30 cellular contexts compared by ENCODE assay signal in genomic region chr1:115091582-115091981, GRCh38. TPM values are rescaled to one million over a fixed set of nuclear protein-coding genes. Genes with fewer than 3 reads are reported as not detected.
A peak's percentile ranks its signal among the peaks of the same experiment; 100 is the strongest.
DNase-seq lines count a peak whose midpoint lies in the region; ATAC-seq and TF ChIP-seq lines count a peak whose summit lies in the region.
"Had no signal": no experiment of that assay in that cellular context is flagged by ENCODE, and none has a peak within 500 bp of the region (broad histone marks: within the 10 kb centered on the region; RNA-seq: fewer than 3 reads in every experiment).

No MANE protein-coding gene starts in this region.

- H3K4me1 Mint-ChIP-seq in natural killer cell treated with Interleukin-12 subunit alpha and Interleukin-12 subunit beta and Interleukin-15 and Interleukin-18, amount 100 ng/mL, for 72 hours (ENCODE audit: low read depth in 2 of 2) = peaks cover 43 to 58% of the 10 kb centered on the region in 2 donors
- peaks cover 49% of the 10 kb centered on the region in 2 donors for H3K4me1 Mint-ChIP-seq in natural killer cell

- H3K36me3 ChIP-seq in muscle layer of colon (ENCODE audit: insufficient read depth, low read length) = no peaks in the 10 kb centered on the region
- no peaks in the 10 kb centered on the region for H3K36me3 ChIP-seq in heart right ventricle
- H3K36me3 ChIP-seq: brain microvascular endothelial cell, gastrocnemius medialis, MG63, suprapubic skin had no signal

- H3K27ac Mint-ChIP-seq in natural killer cell treated with Interleukin-12 subunit alpha and Interleukin-12 subunit beta and Interleukin-15 and Interleukin-18, amount 100 ng/mL, for 72 hours = peak overlapping the region; percentile 45 to 79
- peak overlapping the region in 1 of 2 donors; percentile 20 for H3K27ac Mint-ChIP-seq in natural killer cell
- H3K27ac Mint-ChIP-seq: activated CD8-positive, alpha-beta T cell treated with anti-CD3 and anti-CD28 coated beads for 36 hours; stimulated activated naive B cell treated with anti-CD40 and anti-IgM and Interleukin-4, amounts not matched to agents 10 μg/mL and 1 μg/mL and 100 μg/mL, for 72 hours had no signal

- 91 to 94% methylated on average over 2 of the region's 2 CpGs for WGBS in heart right ventricle, 2 donors

- peak overlapping the region; percentile 5 for H3K27ac ChIP-seq in muscle layer of colon (ENCODE audit: low read depth, low read length)
- peak overlapping the region in 1 of 10 donors; percentile 45 for H3K27ac ChIP-seq in heart right ventricle
- H3K27ac ChIP-seq: brain microvascular endothelial cell, dorsolateral prefrontal cortex, gastrocnemius medialis, suprapubic skin had no signal

- no peak for ATAC-seq in natural killer cell treated with Interleukin-12 subunit alpha and Interleukin-12 subunit beta and Interleukin-15 and Interleukin-18, amount 100 ng/mL, for 72 hours
- ATAC-seq in natural killer cell (no peak), GM18520 (IDR thresholded peaks at IDR 0.05; ENCODE audit: unreplicated experiment) (no peak), heart right ventricle (no peak)
- ATAC-seq: activated CD8-positive, alpha-beta T cell treated with anti-CD3 and anti-CD28 coated beads for 36 hours; gastrocnemius medialis; PC-3; stimulated activated naive B cell treated with anti-CD40 and anti-IgM and Interleukin-4, amounts not matched to agents 10 μg/mL and 1 μg/mL and 100 μg/mL, for 72 hours had no signal

- H3K4me1 ChIP-seq in muscle layer of colon (ENCODE audit: insufficient read depth, low read length) (peaks cover 10% of the 10 kb centered on the region), heart right ventricle (peaks cover 0 to 44% (median 6%) of the 10 kb centered on the region in 9 donors)

- H3K9me3 ChIP-seq in muscle layer of colon (ENCODE audit: low read length) = no peaks in the 10 kb centered on the region
- H3K9me3 ChIP-seq in heart right ventricle = no peaks in the 10 kb centered on the region
- H3K9me3 ChIP-seq: gastrocnemius medialis, MG63, SK-N-SH, suprapubic skin had no signal

- H3K9me3 Mint-ChIP-seq in natural killer cell treated with Interleukin-12 subunit alpha and Interleukin-12 subunit beta and Interleukin-15 and Interleukin-18, amount 100 ng/mL, for 72 hours = peaks cover 4% of the 10 kb centered on the region
- no peaks in the 10 kb centered on the region for H3K9me3 Mint-ChIP-seq in natural killer cell
- H3K9me3 Mint-ChIP-seq: activated CD8-positive, alpha-beta T cell treated with anti-CD3 and anti-CD28 coated beads for 36 hours; CD8-positive, alpha-beta memory T cell; nephron; stimulated activated naive B cell treated with anti-CD40 and anti-IgM and Interleukin-4, amounts not matched to agents 10 μg/mL and 1 μg/mL and 100 μg/mL, for 72 hours had no signal

- no peak for DNase-seq in natural killer cell treated with Interleukin-12 subunit alpha and Interleukin-12 subunit beta and Interleukin-15 and Interleukin-18, amount 100 ng/mL, for 72 hours (ENCODE audit: low spot score)
- DNase-seq in natural killer cell (no peak), NCI-H82 treated with DMSO at 0.1 percent for 48 hours (lab: John Stamatoyannopoulos, UW; ENCODE audit: unreplicated experiment) (peak; percentile 3), heart right ventricle (no peak), UCSD-AML1 (lab: John Stamatoyannopoulos, UW; ENCODE audit: unreplicated experiment) (no peak)
- DNase-seq in effector CD4-positive, alpha-beta T cell = no peak
- DNase-seq: activated CD4-positive, alpha-beta T cell treated with anti-CD3 and anti-CD28 coated beads for 1 hour; activated CD8-positive, alpha-beta T cell treated with anti-CD3 and anti-CD28 coated beads for 36 hours; activated naive CD4-positive, alpha-beta T cell treated with anti-CD3 and anti-CD28 coated beads, Interleukin-2, amount 50 U/mL, for 16 hours; amniotic stem cell; brain microvascular endothelial cell; CD8-positive, alpha-beta memory T cell; cerebellar nuclear complex; DMS 273 treated with DMSO at 0.1 percent for 48 hours; dorsolateral prefrontal cortex; EL; gastrocnemius medialis; MG63; NCI-H1436 treated with DMSO at 0.1 percent for 48 hours; NCI-H345; NCI-H748 treated with DMSO at 0.1 percent for 48 hours; PC-3; SK-N-SH; stimulated activated naive B cell treated with anti-CD40 and anti-IgM and Interleukin-4, amounts not matched to agents 10 μg/mL and 1 μg/mL and 100 μg/mL, for 72 hours; T-helper 2 cell had no signal

- intact Hi-C loops in natural killer cell (cut with micrococcal nuclease) (loop anchor here (10.0 kb wide), 2 partner anchors 307 to 747 kb away; partner anchors contain the start of gene SIKE1), heart right ventricle (cut with DNase I) (loop anchor here in 1 of 10 donors (5.0 kb wide), 1 partner anchor 39 kb away; no protein-coding TSS in a partner anchor)

- H3K27me3 ChIP-seq in muscle layer of colon (ENCODE audit: control insufficient read depth in 1 of 2, insufficient read depth in 2 of 2, low read length in 2 of 2) (no peaks in the 10 kb centered on the region), heart right ventricle (peaks cover 0 to under 1% (median 0%) of the 10 kb centered on the region in 7 donors)
- H3K27me3 ChIP-seq: brain microvascular endothelial cell, MG63 had no signal

- no peak overlapping the region for H3K4me3 ChIP-seq in muscle layer of colon (ENCODE audit: low read depth in 1 of 2, low read length in 2 of 2)
- H3K4me3 ChIP-seq in heart right ventricle = no peak overlapping the region
- H3K4me3 ChIP-seq: dorsolateral prefrontal cortex, gastrocnemius medialis, lung, MG63, suprapubic skin had no signal

- no peaks in the 10 kb centered on the region for H3K27me3 Mint-ChIP-seq in natural killer cell treated with Interleukin-12 subunit alpha and Interleukin-12 subunit beta and Interleukin-15 and Interleukin-18, amount 100 ng/mL, for 72 hours
- H3K27me3 Mint-ChIP-seq in natural killer cell (ENCODE audit: low read depth in 2 of 2) = no peaks in the 10 kb centered on the region
- H3K27me3 Mint-ChIP-seq: activated CD8-positive, alpha-beta T cell treated with anti-CD3 and anti-CD28 coated beads for 36 hours; CD8-positive, alpha-beta memory T cell had no signal

- H3K4me3 Mint-ChIP-seq in natural killer cell treated with Interleukin-12 subunit alpha and Interleukin-12 subunit beta and Interleukin-15 and Interleukin-18, amount 100 ng/mL, for 72 hours = peak overlapping the region; percentile 25
- no peak overlapping the region for H3K4me3 Mint-ChIP-seq in natural killer cell
- H3K4me3 Mint-ChIP-seq: activated CD8-positive, alpha-beta T cell treated with anti-CD3 and anti-CD28 coated beads for 36 hours; stimulated activated naive B cell treated with anti-CD40 and anti-IgM and Interleukin-4, amounts not matched to agents 10 μg/mL and 1 μg/mL and 100 μg/mL, for 72 hours had no signal

- no peaks in the 10 kb centered on the region for H3K36me3 Mint-ChIP-seq in natural killer cell treated with Interleukin-12 subunit alpha and Interleukin-12 subunit beta and Interleukin-15 and Interleukin-18, amount 100 ng/mL, for 72 hours
- no peaks in the 10 kb centered on the region for H3K36me3 Mint-ChIP-seq in natural killer cell
- H3K36me3 Mint-ChIP-seq: stimulated activated naive B cell treated with anti-CD40 and anti-IgM and Interleukin-4, amounts not matched to agents 10 μg/mL and 1 μg/mL and 100 μg/mL, for 72 hours had no signal

- no peak overlapping the region for H3K9ac ChIP-seq in muscle layer of colon (ENCODE audit: low read length)
- H3K9ac ChIP-seq: SK-N-SH had no signal

- no peak for TF ChIP-seq CTCF in natural killer cell (IDR thresholded peaks at IDR 0.05)
- no peak for TF ChIP-seq CTCF in heart right ventricle (IDR thresholded peaks at IDR 0.05)

RNA-seq across cellular contexts. Expression of gene TSPAN2, which starts 2.3 kb away (rescaled TPM):
- total RNA-seq in natural killer cell treated with Interleukin-12 subunit alpha and Interleukin-12 subunit beta and Interleukin-15 and Interleukin-18, amount 100 ng/mL, for 72 hours = 1 to 10 TPM; 2.9 to 9.2 TPM
- 10 to 100 TPM; 17.1 to 41.4 (median 28.6) TPM for total RNA-seq in natural killer cell
- 10 to 100 TPM in 5 of 10 donors, 1 to 10 TPM in 5; 4.0 to 17.7 (median 9.5) TPM for total RNA-seq in heart right ventricle
- polyA plus RNA-seq in heart right ventricle = 1 to 10 TPM; 5.0 to 5.1 TPM
